ENCODE assay signal across 16 cellular contexts in genomic region chr18:46256078-46256477, GRCh38.
"Had no signal": no experiment of that assay in that cellular context is flagged by ENCODE, and none has a peak within 500 bp of the region (broad histone marks: within the 10 kb centered on the region; RNA-seq: fewer than 3 reads in every experiment).

No MANE protein-coding gene starts in this region.

- DNase-seq: activated CD4-positive, alpha-beta T cell treated with anti-CD3 and anti-CD28 coated beads for 48 hours; activated gamma-delta T cell; activated naive CD8-positive, alpha-beta T cell treated with anti-CD3 and anti-CD28 coated beads, Interleukin-2, amount 10 ng/mL, durations not matched to agents 7 days and 5 days; activated T-cell treated with anti-CD3 and anti-CD28 coated beads for 4 hours; dorsolateral prefrontal cortex; endodermal cell; gastrocnemius medialis; heart right ventricle; left lung; nucleus accumbens; posterior cingulate gyrus; stimulated activated CD4-positive, alpha-beta T cell treated with anti-CD3 and anti-CD28 coated beads, Interleukin-2, amount 100 ng/mL, for 48 hours; T-helper 17 cell had no signal

- H3K27ac ChIP-seq: ascending aorta, gastrocnemius medialis, heart right ventricle, left lung had no signal

- H3K4me3 ChIP-seq: ascending aorta, dorsolateral prefrontal cortex, gastrocnemius medialis, heart right ventricle, left lung had no signal

- H3K9me3 ChIP-seq: ascending aorta, gastrocnemius medialis, heart right ventricle, left lung had no signal

- H3K4me3 Mint-ChIP-seq: activated naive CD8-positive, alpha-beta T cell treated with anti-CD3 and anti-CD28 coated beads, Interleukin-2, amount 10 ng/mL, durations not matched to agents 7 days and 5 days; endodermal cell; nephron; stimulated activated memory B cell treated with anti-CD40 and anti-IgM and Interleukin-4, amounts not matched to agents 10 μg/mL and 1 μg/mL and 100 μg/mL, for 72 hours; T-helper 17 cell had no signal

- H3K27me3 ChIP-seq: ascending aorta, dorsolateral prefrontal cortex, gastrocnemius medialis, heart right ventricle, left lung had no signal

- H3K36me3 ChIP-seq: ascending aorta, gastrocnemius medialis, left lung had no signal

- H3K27ac Mint-ChIP-seq: activated naive CD8-positive, alpha-beta T cell treated with anti-CD3 and anti-CD28 coated beads, Interleukin-2, amount 10 ng/mL, durations not matched to agents 7 days and 5 days; stimulated activated memory B cell treated with anti-CD40 and anti-IgM and Interleukin-4, amounts not matched to agents 10 μg/mL and 1 μg/mL and 100 μg/mL, for 72 hours; T-helper 17 cell had no signal

- H3K9me3 Mint-ChIP-seq: activated naive CD8-positive, alpha-beta T cell treated with anti-CD3 and anti-CD28 coated beads, Interleukin-2, amount 10 ng/mL, durations not matched to agents 7 days and 5 days; endodermal cell; nephron; stimulated activated memory B cell treated with anti-CD40 and anti-IgM and Interleukin-4, amounts not matched to agents 10 μg/mL and 1 μg/mL and 100 μg/mL, for 72 hours had no signal

- H3K27me3 Mint-ChIP-seq: activated naive CD8-positive, alpha-beta T cell treated with anti-CD3 and anti-CD28 coated beads, Interleukin-2, amount 10 ng/mL, durations not matched to agents 7 days and 5 days; stimulated activated memory B cell treated with anti-CD40 and anti-IgM and Interleukin-4, amounts not matched to agents 10 μg/mL and 1 μg/mL and 100 μg/mL, for 72 hours; T-helper 17 cell had no signal
